Comparison of ENCODE assay signal across 10 cellular contexts in the genomic region with DNA sequence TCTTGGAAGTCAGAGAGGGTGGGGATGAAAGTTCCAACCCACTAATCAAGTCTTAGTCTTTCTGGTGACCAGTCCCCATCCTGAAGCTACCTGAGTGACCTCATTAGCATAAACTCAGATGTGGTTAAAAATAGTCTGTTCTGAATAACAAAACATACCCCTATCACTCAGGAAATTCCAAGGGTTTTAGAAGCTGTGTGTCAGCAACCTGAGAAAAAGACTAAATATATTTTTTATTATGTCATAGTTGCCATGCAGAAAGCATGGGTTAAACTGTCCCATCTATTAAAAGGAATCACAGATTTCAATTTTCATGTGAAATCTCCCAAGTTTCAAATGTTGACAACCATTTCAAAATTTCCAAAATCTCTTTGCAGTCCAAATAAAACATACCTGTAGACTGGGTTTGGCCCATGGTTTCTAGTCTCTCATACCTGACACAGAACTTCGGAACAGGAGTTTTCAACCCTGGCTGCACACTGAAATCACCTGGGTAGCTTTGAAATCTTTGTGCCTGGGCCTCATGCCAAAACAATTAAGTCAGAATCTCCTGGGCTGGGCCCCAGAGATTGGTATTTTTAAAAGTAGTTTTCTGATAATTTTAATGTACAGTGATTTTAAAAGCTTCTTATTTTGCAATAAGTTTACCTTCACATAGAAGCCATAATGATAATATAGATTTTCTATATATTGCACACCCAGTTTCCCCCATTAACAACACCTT.
A peak's percentile ranks its signal among the peaks of the same experiment; 100 is the strongest.
DNase-seq lines count a peak whose midpoint lies in the region; ATAC-seq, FAIRE-seq and TF ChIP-seq lines count a peak whose summit lies in the region.
"Had no signal": no experiment of that assay in that cellular context is flagged by ENCODE, and none has a peak within 500 bp of the region (broad histone marks: within the 10 kb centered on the region; RNA-seq: fewer than 3 reads in every experiment).

No MANE protein-coding gene starts in this region.

- no peak for TF ChIP-seq CTCF in WTC11 (IDR thresholded peaks at IDR 0.05)

- H3K27ac ChIP-seq in thymus (ENCODE audit: low read depth) (peak overlapping the region; percentile 42), small intestine (ENCODE audit: low read depth in 1 of 2, low read length in 1 of 2) (no peak overlapping the region)

- no peaks in the 10 kb centered on the region for H3K4me1 ChIP-seq in thymus (ENCODE audit: control insufficient read depth, insufficient read depth, low read length)
- peaks cover 0 to 3% of the 10 kb centered on the region in 2 donors for H3K4me1 ChIP-seq in small intestine (ENCODE audit: control insufficient read depth in 2 of 2, insufficient read depth in 1 of 2, low read depth in 1 of 2, low read length in 1 of 2)

- CTCF ChIA-PET in WTC11 (lab: Charles Lee): no interaction called here

- no peak overlapping the region for H3K4me3 Mint-ChIP-seq in WTC11

- DNase-seq in NCI-H2029 (lab: John Stamatoyannopoulos, UW): peak; percentile 0
- DNase-seq in NCI-H2029 treated with DMSO at 0.1 percent for 48 hours (lab: John Stamatoyannopoulos, UW): no peak
- no peak for DNase-seq in WTC11 (ENCODE audit: low spot score)
- DNase-seq in iris pigment epithelial cell (ENCODE audit: low read depth): peak; percentile 82
- DNase-seq in small intestine: no peak
- no peak for DNase-seq in NCI-H524 treated with DMSO at 0.1 percent for 48 hours (lab: John Stamatoyannopoulos, UW)
- DNase-seq: 8988T, NCI-H1092 had no signal

- ATAC-seq in WTC11: peak; percentile 46
- ATAC-seq in GM18873 (IDR thresholded peaks at IDR 0.05; ENCODE audit: low FRiP score, unreplicated experiment): no peak

- no peaks in the 10 kb centered on the region for H3K9me3 ChIP-seq in thymus (ENCODE audit: control insufficient read depth)
- no peaks in the 10 kb centered on the region for H3K9me3 ChIP-seq in small intestine (ENCODE audit: control insufficient read depth, low read depth)

- H3K4me1 Mint-ChIP-seq in WTC11: peaks cover 55% of the 10 kb centered on the region

- H3K4me3 ChIP-seq in thymus (ENCODE audit: low read length): no peak overlapping the region
- no peak overlapping the region for H3K4me3 ChIP-seq in small intestine (ENCODE audit: low read depth in 1 of 2, low read length in 2 of 2)

- H3K27me3 Mint-ChIP-seq in WTC11 (ENCODE audit: low read depth): no peaks in the 10 kb centered on the region

- H3K36me3 ChIP-seq in thymus (ENCODE audit: control insufficient read depth, insufficient read depth) (no peaks in the 10 kb centered on the region), small intestine (ENCODE audit: control insufficient read depth in 2 of 2, insufficient read depth in 2 of 2, low read length in 2 of 2) (no peaks in the 10 kb centered on the region)

- no peak for FAIRE-seq in small intestine (lab: Jason Lieb, UNC)

- POLR2A ChIA-PET in WTC11 (lab: Charles Lee): no interaction called here

- no peaks in the 10 kb centered on the region; the same call in 1 of the 2 replicates for H3K9me3 Mint-ChIP-seq in WTC11

- H3K27ac Mint-ChIP-seq in WTC11: no peak overlapping the region

- no peaks in the 10 kb centered on the region for H3K27me3 ChIP-seq in thymus (ENCODE audit: control insufficient read depth, insufficient read depth)
- H3K27me3 ChIP-seq in small intestine (ENCODE audit: control insufficient read depth in 2 of 2, insufficient read depth in 2 of 2, low read length in 2 of 2): no peaks in the 10 kb centered on the region

- 89% methylated on average over 1 of the region's 1 CpG for WGBS in thymus
- WGBS in small intestine, 3 donors: 15 to 60% (median 26%) methylated on average over 1 of the region's 1 CpG

- H3K36me3 Mint-ChIP-seq in WTC11: no peaks in the 10 kb centered on the region

TF ChIP-seq in WTC11, 78 proteins besides CTCF, POLR2A, EP300 and RAD21:
- TF ChIP-seq, protein P1, sequence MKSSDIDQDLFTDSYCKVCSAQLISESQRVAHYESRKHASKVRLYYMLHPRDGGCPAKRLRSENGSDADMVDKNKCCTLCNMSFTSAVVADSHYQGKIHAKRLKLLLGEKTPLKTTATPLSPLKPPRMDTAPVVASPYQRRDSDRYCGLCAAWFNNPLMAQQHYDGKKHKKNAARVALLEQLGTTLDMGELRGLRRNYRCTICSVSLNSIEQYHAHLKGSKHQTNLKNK (CRISPR knock-in tag; IDR thresholded peaks at IDR 0.05): no peak
- TF ChIP-seq ERG (CRISPR knock-in tag; IDR thresholded peaks at IDR 0.05): no peak
- no peak for TF ChIP-seq KAT7 (CRISPR knock-in tag; IDR thresholded peaks at IDR 0.05; ENCODE audit: borderline replicate concordance)
- no peak for TF ChIP-seq ZNF423 (CRISPR knock-in tag; IDR thresholded peaks at IDR 0.05)
- TF ChIP-seq MLX (CRISPR knock-in tag; IDR thresholded peaks at IDR 0.05): no peak
- TF ChIP-seq, protein P2, sequence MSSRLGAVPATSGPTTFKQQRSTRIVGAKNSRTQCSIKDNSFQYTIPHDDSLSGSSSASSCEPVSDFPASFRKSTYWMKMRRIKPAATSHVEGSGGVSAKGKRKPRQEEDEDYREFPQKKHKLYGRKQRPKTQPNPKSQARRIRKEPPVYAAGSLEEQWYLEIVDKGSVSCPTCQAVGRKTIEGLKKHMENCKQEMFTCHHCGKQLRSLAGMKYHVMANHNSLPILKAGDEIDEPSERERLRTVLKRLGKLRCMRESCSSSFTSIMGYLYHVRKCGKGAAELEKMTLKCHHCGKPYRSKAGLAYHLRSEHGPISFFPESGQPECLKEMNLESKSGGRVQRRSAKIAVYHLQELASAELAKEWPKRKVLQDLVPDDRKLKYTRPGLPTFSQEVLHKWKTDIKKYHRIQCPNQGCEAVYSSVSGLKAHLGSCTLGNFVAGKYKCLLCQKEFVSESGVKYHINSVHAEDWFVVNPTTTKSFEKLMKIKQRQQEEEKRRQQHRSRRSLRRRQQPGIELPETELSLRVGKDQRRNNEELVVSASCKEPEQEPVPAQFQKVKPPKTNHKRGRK (CRISPR knock-in tag; IDR thresholded peaks at IDR 0.05; ENCODE audit: borderline replicate concordance): no peak
- no peak for TF ChIP-seq ZNF396 (CRISPR knock-in tag; IDR thresholded peaks at IDR 0.05; ENCODE audit: borderline replicate concordance)
- TF ChIP-seq FOXP1 (CRISPR knock-in tag; IDR thresholded peaks at IDR 0.05; ENCODE audit: borderline replicate concordance): no peak
- no peak for TF ChIP-seq ELF4 (CRISPR knock-in tag; IDR thresholded peaks at IDR 0.05; ENCODE audit: low read depth)
- TF ChIP-seq TP53 (CRISPR knock-in tag; IDR thresholded peaks at IDR 0.05): no peak
- TF ChIP-seq NR3C1 (CRISPR knock-in tag; conservative IDR thresholded peaks at IDR 0.05; ENCODE audit: low read depth): no peak
- TF ChIP-seq, protein P3, sequence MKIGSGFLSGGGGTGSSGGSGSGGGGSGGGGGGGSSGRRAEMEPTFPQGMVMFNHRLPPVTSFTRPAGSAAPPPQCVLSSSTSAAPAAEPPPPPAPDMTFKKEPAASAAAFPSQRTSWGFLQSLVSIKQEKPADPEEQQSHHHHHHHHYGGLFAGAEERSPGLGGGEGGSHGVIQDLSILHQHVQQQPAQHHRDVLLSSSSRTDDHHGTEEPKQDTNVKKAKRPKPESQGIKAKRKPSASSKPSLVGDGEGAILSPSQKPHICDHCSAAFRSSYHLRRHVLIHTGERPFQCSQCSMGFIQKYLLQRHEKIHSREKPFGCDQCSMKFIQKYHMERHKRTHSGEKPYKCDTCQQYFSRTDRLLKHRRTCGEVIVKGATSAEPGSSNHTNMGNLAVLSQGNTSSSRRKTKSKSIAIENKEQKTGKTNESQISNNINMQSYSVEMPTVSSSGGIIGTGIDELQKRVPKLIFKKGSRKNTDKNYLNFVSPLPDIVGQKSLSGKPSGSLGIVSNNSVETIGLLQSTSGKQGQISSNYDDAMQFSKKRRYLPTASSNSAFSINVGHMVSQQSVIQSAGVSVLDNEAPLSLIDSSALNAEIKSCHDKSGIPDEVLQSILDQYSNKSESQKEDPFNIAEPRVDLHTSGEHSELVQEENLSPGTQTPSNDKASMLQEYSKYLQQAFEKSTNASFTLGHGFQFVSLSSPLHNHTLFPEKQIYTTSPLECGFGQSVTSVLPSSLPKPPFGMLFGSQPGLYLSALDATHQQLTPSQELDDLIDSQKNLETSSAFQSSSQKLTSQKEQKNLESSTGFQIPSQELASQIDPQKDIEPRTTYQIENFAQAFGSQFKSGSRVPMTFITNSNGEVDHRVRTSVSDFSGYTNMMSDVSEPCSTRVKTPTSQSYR (CRISPR knock-in tag; IDR thresholded peaks at IDR 0.05): no peak
- no peak for TF ChIP-seq NR2C2 (CRISPR knock-in tag; IDR thresholded peaks at IDR 0.05)
- TF ChIP-seq GRHL2 (CRISPR knock-in tag; IDR thresholded peaks at IDR 0.05; ENCODE audit: insufficient replicate concordance, severe bottlenecking): no peak
TF ChIP-seq in WTC11: peak in this region for 0.

Comparison
In these comparisons a context has a peak if more than half of its experiments do, and no peak if none do; other contexts are left out.
1. DNase-seq: peak in NCI-H2029 (single experiment) and iris pigment epithelial cell (single experiment); none in NCI-H2029 treated with DMSO at 0.1 percent for 48 hours (single experiment), WTC11 (single experiment), small intestine (single experiment) and NCI-H524 treated with DMSO at 0.1 percent for 48 hours (single experiment).